In genomic region chr6:152981989-152982767, GRCh38 we compare ENCODE assay signal across 7 cellular contexts. TPM values are rescaled to one million over a fixed set of nuclear protein-coding genes. Genes with fewer than 3 reads are reported as not detected.
DNase-seq lines count a peak whose midpoint lies in the region; ATAC-seq and TF ChIP-seq lines count a peak whose summit lies in the region.

No MANE protein-coding gene starts in this region.

- DNase-seq in GM12865 (ENCODE audit: low read depth) = peak; percentile 42
- no peak for DNase-seq in HFFc6
- DNase-seq in SK-N-MC (ENCODE audit: low read depth, low spot score) = no peak
- DNase-seq in esophagus muscularis mucosa (ENCODE audit: extremely low spot score) = no peak
- no peak for DNase-seq in NCI-H510A treated with DMSO at 0.1 percent for 48 hours (lab: John Stamatoyannopoulos, UW)

- H3K9ac ChIP-seq in SK-N-MC (ENCODE audit: insufficient read length) = peak overlapping the region; percentile 78

- no peak for TF ChIP-seq POLR2A in esophagus muscularis mucosa (IDR thresholded peaks at IDR 0.05; ENCODE audit: low read depth)

- peaks cover 55% of the 10 kb centered on the region for H3K4me1 Mint-ChIP-seq in HFFc6 (ENCODE audit: low read depth)

- TF ChIP-seq CTCF in GM12865 (IDR thresholded peaks at IDR 0.05; ENCODE audit: insufficient read depth, low read depth, low read length, missing control alignments) (no peak), HFFc6 (IDR thresholded peaks at IDR 0.05) (no peak), esophagus muscularis mucosa (IDR thresholded peaks at IDR 0.05) (no peak), neutrophil (IDR thresholded peaks at IDR 0.05) (no peak)

- H3K36me3 ChIP-seq in SK-N-MC (ENCODE audit: insufficient read depth, low read length) (peaks cover 61% of the 10 kb centered on the region), esophagus muscularis mucosa (peaks cover 0 to 12% (median 0%) of the 10 kb centered on the region in 4 donors), neutrophil (no peaks in the 10 kb centered on the region)

- ATAC-seq in HG02623 (IDR thresholded peaks at IDR 0.05; ENCODE audit: unreplicated experiment) = no peak

- H3K4me1 ChIP-seq in esophagus muscularis mucosa (peaks cover 18 to 36% (median 25%) of the 10 kb centered on the region in 4 donors), neutrophil (ENCODE audit: control insufficient read depth in 1 of 2, insufficient read depth in 1 of 2, low read depth in 1 of 2, low read length in 1 of 2) (peaks cover 46 to 57% of the 10 kb centered on the region in 2 experiments)

- H3K27ac ChIP-seq in SK-N-MC = peak overlapping the region; percentile 7
- peak overlapping the region in 1 of 4 donors; percentile 95 for H3K27ac ChIP-seq in esophagus muscularis mucosa (replicated peaks in 1 of 4)
- no peak overlapping the region for H3K27ac ChIP-seq in neutrophil

- H3K27me3 ChIP-seq in esophagus muscularis mucosa = no peaks in the 10 kb centered on the region
- no peaks in the 10 kb centered on the region for H3K27me3 ChIP-seq in neutrophil

- TF ChIP-seq EP300 in esophagus muscularis mucosa (IDR thresholded peaks at IDR 0.05) = no peak

- H3K9me3 Mint-ChIP-seq in HFFc6 = no peaks in the 10 kb centered on the region

- H3K36me3 Mint-ChIP-seq in HFFc6 (ENCODE audit: low read depth) = peaks cover 4% of the 10 kb centered on the region

- peak overlapping the region; percentile 85 for H3K4me3 Mint-ChIP-seq in HFFc6

- H3K4me3 ChIP-seq in GM12865 (ENCODE audit: low read depth, low read length) (peak overlapping the region; percentile 94), SK-N-MC (peak overlapping the region; percentile 81), esophagus muscularis mucosa (peak overlapping the region; percentile 67 to 75 (median 72)), neutrophil (ENCODE audit: low read depth in 1 of 2, low read length in 1 of 2) (peak overlapping the region; percentile 95 to 96)

- H3K27ac Mint-ChIP-seq in HFFc6 = peak overlapping the region; percentile 74

- H3K27me3 Mint-ChIP-seq in HFFc6 (ENCODE audit: insufficient read depth) = peaks cover 1% of the 10 kb centered on the region

- H3K9me3 ChIP-seq in SK-N-MC (ENCODE audit: low read depth, low read length) = no peaks in the 10 kb centered on the region
- H3K9me3 ChIP-seq in esophagus muscularis mucosa = no peaks in the 10 kb centered on the region
- H3K9me3 ChIP-seq in neutrophil = no peaks in the 10 kb centered on the region

- WGBS in esophagus muscularis mucosa = 9% methylated on average over 27 of the region's 55 CpGs

- intact Hi-C loops in esophagus muscularis mucosa (cut with DNase I) = no loop called here

RNA-seq across cellular contexts. Expression of gene FBXO5, which starts 0.7 kb away (rescaled TPM):
- total RNA-seq in HFFc6 (2021; fragmentation: NEBNext Ultra II Directional; extraction: Animal tissue kit (Norgen Biotek cat#: 25700)) = 10 to 100 TPM; 12.7 to 26.9 (median 23.7) TPM
- total RNA-seq in esophagus muscularis mucosa = 1 to 10 TPM; 2.1 to 6.3 (median 4.1) TPM

RNA-seq across cellular contexts. Expression of gene MTRF1L, which starts 20.3 kb away (rescaled TPM):
- 10 to 100 TPM; 25.1 to 33.4 (median 28.0) TPM for total RNA-seq in HFFc6 (2021; fragmentation: NEBNext Ultra II Directional; extraction: Animal tissue kit (Norgen Biotek cat#: 25700))
- 10 to 100 TPM; 16.9 to 26.6 (median 21.1) TPM for total RNA-seq in esophagus muscularis mucosa
